In the genomic region with DNA sequence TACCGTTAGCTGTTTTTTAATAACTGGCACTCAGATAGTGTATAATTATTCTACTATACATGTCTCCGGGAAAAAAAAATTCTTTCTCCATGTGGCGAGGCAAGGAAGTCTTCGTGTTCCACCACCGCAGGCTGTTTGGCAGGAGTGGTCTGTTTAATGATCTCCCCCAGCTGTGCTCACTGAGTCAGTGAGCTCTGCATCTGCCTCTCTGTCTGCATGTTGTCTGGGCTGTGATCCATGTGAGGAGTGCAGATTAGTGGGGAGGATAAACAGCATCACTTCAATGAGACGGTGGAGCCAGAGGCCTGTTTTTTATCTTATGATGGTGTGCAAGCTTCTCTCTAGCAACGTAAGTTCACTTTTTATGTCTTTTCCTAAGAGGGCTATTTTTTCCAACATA, we compare ENCODE assay signal across 9 cellular contexts.
A peak's percentile ranks its signal among the peaks of the same experiment; 100 is the strongest.
DNase-seq lines count a peak whose midpoint lies in the region; ATAC-seq and TF ChIP-seq lines count a peak whose summit lies in the region.
"Had no signal": no experiment of that assay in that cellular context is flagged by ENCODE, and none has a peak within 500 bp of the region (broad histone marks: within the 10 kb centered on the region; RNA-seq: fewer than 3 reads in every experiment).

No MANE protein-coding gene starts in this region.

- no peak for ATAC-seq in HG02588 (IDR thresholded peaks at IDR 0.05; ENCODE audit: unreplicated experiment)
- ATAC-seq in GM19035 (IDR thresholded peaks at IDR 0.05; ENCODE audit: unreplicated experiment) = no peak

- H2AFZ ChIP-seq in fibroblast of lung (ENCODE audit: low read length) = no peak overlapping the region

- peak overlapping the region; percentile 42 for H3K27ac ChIP-seq in fibroblast of lung (ENCODE audit: insufficient read depth, low read length)

- no peaks in the 10 kb centered on the region for H3K27me3 ChIP-seq in fibroblast of lung (ENCODE audit: control insufficient read depth, insufficient read depth, low read length)

- H3K4me2 ChIP-seq in fibroblast of lung (ENCODE audit: extremely low read depth, insufficient read depth, low read length) = peak overlapping the region; percentile 60

- no peak overlapping the region for H3K9ac ChIP-seq in fibroblast of lung (ENCODE audit: insufficient read depth, low read length)

- peak overlapping the region in 2 of 4 experiments; percentile 16 to 20 for H3K4me3 ChIP-seq in fibroblast of lung (replicated peaks in 1 of 4; ENCODE audit: control extremely low read depth in 1 of 4, insufficient read depth in 1 of 4, low read depth in 3 of 4, low read length in 4 of 4)

- no peaks in the 10 kb centered on the region for H3K9me3 ChIP-seq in fibroblast of lung (ENCODE audit: control insufficient read depth, insufficient read depth, low read depth, low read length)

- no peaks in the 10 kb centered on the region for H4K20me1 ChIP-seq in fibroblast of lung (ENCODE audit: control insufficient read depth, extremely low read depth, insufficient read depth, low read length)

- H3K79me2 ChIP-seq in fibroblast of lung (ENCODE audit: control insufficient read depth, insufficient read depth, low read length) = no peaks in the 10 kb centered on the region

- H3K36me3 ChIP-seq in fibroblast of lung (ENCODE audit: control insufficient read depth, insufficient read depth, low read length) = no peaks in the 10 kb centered on the region

- peak; percentile 94 for DNase-seq in AG08396 (ENCODE audit: low spot score)
- DNase-seq in NCI-H2227 treated with DMSO at 0.1 percent for 48 hours (lab: John Stamatoyannopoulos, UW) = peak; percentile 24
- peak; percentile 98 to 99 for DNase-seq in fibroblast of lung (ENCODE audit: low read depth in 2 of 2)
- DNase-seq in myocyte (ENCODE audit: low read depth) = peak; percentile 95
- DNase-seq in T-helper 2 cell = no peak
- no peak for DNase-seq in effector CD4-positive, alpha-beta T cell
- DNase-seq: CD4-positive, CD25-positive, alpha-beta regulatory T cell had no signal

- peaks cover 13% of the 10 kb centered on the region for H3K4me1 ChIP-seq in fibroblast of lung (ENCODE audit: control insufficient read depth, extremely low read depth, insufficient read depth, low read length)

- TF ChIP-seq CTCF in fibroblast of lung (conservative IDR thresholded peaks at IDR 0.05 in 1 of 2, IDR thresholded peaks at IDR 0.05 in 1 of 2; ENCODE audit: low read depth in 1 of 2, low read length in 2 of 2) = no peak

Comparison
In these comparisons a context has a peak if more than half of its experiments do, and no peak if none do; other contexts are left out.
1. DNase-seq: peak in AG08396 (single experiment), NCI-H2227 treated with DMSO at 0.1 percent for 48 hours (single experiment), fibroblast of lung (2 of 2) and myocyte (single experiment); none in T-helper 2 cell (0 of 5) and effector CD4-positive, alpha-beta T cell (single experiment).